ENCODE assay signal across 8 cellular contexts in genomic region chr2:85797959-85798358, GRCh38. TPM values are rescaled to one million over a fixed set of nuclear protein-coding genes. Genes with fewer than 3 reads are reported as not detected.
DNase-seq lines count a peak whose midpoint lies in the region; ATAC-seq, FAIRE-seq and TF ChIP-seq lines count a peak whose summit lies in the region.

No MANE protein-coding gene starts in this region.

- no peaks in the 10 kb centered on the region for H3K27me3 ChIP-seq in bronchial epithelial cell (ENCODE audit: control insufficient read depth, insufficient read depth, low read length)
- no peaks in the 10 kb centered on the region for H3K27me3 ChIP-seq in left lung

- peaks cover 9 to 35% of the 10 kb centered on the region in 2 donors for H3K4me1 ChIP-seq in left lung

- intact Hi-C loops in left lung (cut with DNase I): loop anchor here in 1 of 2 donors (5.0 kb wide), 1 partner anchor 71 kb away; no protein-coding TSS in a partner anchor

- no peak for TF ChIP-seq POLR2A in GM18505 (IDR thresholded peaks at IDR 0.05; ENCODE audit: borderline replicate concordance, extremely low read depth, insufficient read depth, insufficient read length)

- DNase-seq in AG20443 (ENCODE audit: low spot score): peak; percentile 46
- DNase-seq in LHCN-M2 (ENCODE audit: low read depth): peak; percentile 70
- DNase-seq in bronchial epithelial cell (ENCODE audit: low read depth): peak; percentile 10
- no peak for DNase-seq in left lung
- DNase-seq in cerebellar nuclear complex (lab: John Stamatoyannopoulos, UW): no peak
- DNase-seq in T-helper 1 cell: no peak

- no peak overlapping the region for H3K4me3 ChIP-seq in bronchial epithelial cell (ENCODE audit: low read depth, low read length)
- no peak overlapping the region for H3K4me3 ChIP-seq in left lung

- no peaks in the 10 kb centered on the region for H3K36me3 ChIP-seq in bronchial epithelial cell (ENCODE audit: control insufficient read depth, insufficient read depth, low read length)
- no peaks in the 10 kb centered on the region for H3K36me3 ChIP-seq in left lung

- peaks cover 0 to 4% of the 10 kb centered on the region in 2 donors for H3K9me3 ChIP-seq in left lung

- ATAC-seq in left lung (peak; percentile 46), GM18498 (IDR thresholded peaks at IDR 0.05; ENCODE audit: unreplicated experiment) (no peak), GM18505 (IDR thresholded peaks at IDR 0.05; ENCODE audit: unreplicated experiment) (no peak)

- no peak for FAIRE-seq in bronchial epithelial cell (lab: Jason Lieb, UNC)

- no peak overlapping the region for H3K27ac ChIP-seq in left lung

- TF ChIP-seq CTCF in bronchial epithelial cell (IDR thresholded peaks at IDR 0.05; ENCODE audit: insufficient read depth, low read length, severe bottlenecking) (peak; percentile 26), left lung (IDR thresholded peaks at IDR 0.05) (peak; percentile 15 to 44)

RNA-seq across cellular contexts. Expression of gene ATOH8, which starts 44.2 kb away (rescaled TPM):
- total RNA-seq in LHCN-M2 (2014; rRNA removed) (129 and 179 TPM in 2 replicates), bronchial epithelial cell (0.79 TPM in 1 of 2 replicates, not detected in the other), left lung (10 to 100 TPM; 24.7 to 27.1 TPM)
- polyA plus RNA-seq in LHCN-M2 (2012): 120 TPM

Comparison
In these comparisons a context has a peak if more than half of its experiments do, and no peak if none do; other contexts are left out.
1. DNase-seq: peak in AG20443 (single experiment), LHCN-M2 (single experiment) and bronchial epithelial cell (single experiment); none in left lung (0 of 2), cerebellar nuclear complex (0 of 2) and T-helper 1 cell (0 of 5).
2. RNA of gene ATOH8, which starts 44.2 kb away (total RNA-seq): 129 to 179 TPM in LHCN-M2 and 24.7 to 27.1 TPM in left lung; 0.79 TPM in bronchial epithelial cell; every median in the first group is over 10 times any median in the second.